ENCODE assay signal across 9 cellular contexts in the genomic region with DNA sequence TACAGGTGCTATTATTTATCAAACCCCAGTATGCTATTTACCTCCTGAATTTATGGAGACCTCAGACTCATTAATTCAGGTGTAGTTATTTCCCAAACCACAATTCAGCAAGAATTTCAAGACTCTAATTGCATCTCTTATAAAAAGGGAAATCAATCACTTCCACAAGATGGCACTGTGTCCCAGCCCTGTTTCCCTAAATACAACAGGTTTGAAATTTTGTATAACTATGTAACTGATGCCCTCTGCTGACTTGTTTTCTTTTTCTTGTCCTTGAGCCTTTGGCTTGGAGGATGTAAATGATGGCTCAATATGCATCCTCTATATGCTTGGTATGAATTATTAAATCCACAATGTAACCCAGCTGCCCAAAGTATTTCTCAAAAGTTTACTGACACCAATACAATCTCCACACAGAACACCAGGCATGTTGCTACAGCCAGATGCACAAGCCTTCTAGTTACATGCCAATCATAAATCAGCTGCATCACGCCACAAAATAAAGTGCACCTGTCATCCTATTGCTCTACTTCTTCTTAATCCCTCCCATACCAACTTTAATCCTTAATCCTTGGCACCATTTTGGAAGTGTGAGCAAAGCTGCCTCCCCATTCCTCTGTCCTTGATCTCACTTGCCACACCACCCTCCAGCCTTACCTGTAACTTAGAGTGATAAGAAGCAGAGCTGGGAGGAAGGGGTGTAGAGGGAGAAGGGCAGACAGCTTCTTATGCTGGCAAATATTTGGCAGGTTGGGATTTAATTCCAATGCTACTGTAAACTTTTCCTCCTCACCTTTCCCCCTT. TPM values are rescaled to one million over a fixed set of nuclear protein-coding genes. Genes with fewer than 3 reads are reported as not detected.
A peak's percentile ranks its signal among the peaks of the same experiment; 100 is the strongest.
DNase-seq lines count a peak whose midpoint lies in the region; ATAC-seq, FAIRE-seq and TF ChIP-seq lines count a peak whose summit lies in the region.
"Had no signal": no experiment of that assay in that cellular context is flagged by ENCODE, and none has a peak within 500 bp of the region (broad histone marks: within the 10 kb centered on the region; RNA-seq: fewer than 3 reads in every experiment).

No MANE protein-coding gene starts in this region.

- 80 to 89% methylated on average over 1 of the region's 1 CpG for WGBS in lung, 2 donors

- TF ChIP-seq CTCF in colonic mucosa (IDR thresholded peaks at IDR 0.05) (peak; percentile 58), lung (IDR thresholded peaks at IDR 0.05; ENCODE audit: control extremely low read depth, extremely low read depth) (peak; percentile 68)

- no peak overlapping the region for H3K9ac ChIP-seq in colonic mucosa (ENCODE audit: low read depth in 2 of 2, low read length in 2 of 2)

- intact Hi-C loops in colonic mucosa (cut with DNase I) = loop anchor here (2.0 kb wide), 1 partner anchor 289 kb away; no protein-coding TSS in a partner anchor

- H3K9me3 ChIP-seq in colonic mucosa = no peaks in the 10 kb centered on the region
- H3K9me3 ChIP-seq in lung (ENCODE audit: control insufficient read depth in 2 of 2, insufficient read depth in 1 of 2, low read length in 1 of 2) = no peaks in the 10 kb centered on the region

- ATAC-seq in lung (ENCODE audit: insufficient read depth, low FRiP score) (no peak), HG02623 (IDR thresholded peaks at IDR 0.05; ENCODE audit: unreplicated experiment) (no peak)

- H3K27me3 ChIP-seq in colonic mucosa = no peaks in the 10 kb centered on the region
- no peaks in the 10 kb centered on the region for H3K27me3 ChIP-seq in lung (ENCODE audit: control insufficient read depth, insufficient read depth)

- H3K4me1 ChIP-seq in colonic mucosa (no peaks in the 10 kb centered on the region), lung (ENCODE audit: control insufficient read depth in 2 of 2, insufficient read depth in 2 of 2, low read length in 2 of 2) (peaks cover 3% of the 10 kb centered on the region in 2 donors)

- H3K4me3 ChIP-seq in colonic mucosa (no peak overlapping the region), lung (no peak overlapping the region)

- H3K36me3 ChIP-seq in colonic mucosa (no peaks in the 10 kb centered on the region), lung (ENCODE audit: control insufficient read depth in 2 of 2, insufficient read depth in 2 of 2, low read length in 2 of 2) (peaks cover 0 to 1% of the 10 kb centered on the region in 2 donors)

- no peak overlapping the region for H3K27ac ChIP-seq in colonic mucosa
- no peak overlapping the region for H3K27ac ChIP-seq in lung (ENCODE audit: low read depth in 1 of 2, low read length in 1 of 2)

- FAIRE-seq in urothelium cell line (lab: Jason Lieb, UNC) = no peak
- FAIRE-seq: frontal cortex had no signal

- peak in 5 of 6 experiments; percentile 26 to 72 (median 59) for DNase-seq in stimulated activated naive CD4-positive, alpha-beta T cell (lab: John Stamatoyannopoulos, UW)
- DNase-seq in stimulated activated naive CD4-positive, alpha-beta T cell treated with Interleukin-2 at 50 U/mL for 16 hours (lab: John Stamatoyannopoulos, UW) = no peak
- peak; percentile 48 for DNase-seq in NCI-H1105 (lab: John Stamatoyannopoulos, UW)
- peak; percentile 49 for DNase-seq in SKM-1 (lab: John Stamatoyannopoulos, UW; ENCODE audit: unreplicated experiment)
- peak; percentile 53 for DNase-seq in colonic mucosa
- DNase-seq in lung (ENCODE audit: low spot score) = no peak
- peak; percentile 61 for DNase-seq in urothelium cell line (ENCODE audit: low spot score)

RNA-seq across cellular contexts. Expression of a gene that starts 9.0 kb away (rescaled TPM):
- total RNA-seq in colonic mucosa (not detected), lung (not detected)
- polyA plus RNA-seq in lung = not detected
- total RNA-seq: frontal cortex had no signal

RNA-seq across cellular contexts. Expression of a gene that starts 14.3 kb away (rescaled TPM):
- total RNA-seq in colonic mucosa = 10 to 100 TPM; 20.5 to 24.1 TPM
- total RNA-seq in lung = 10 to 100 TPM; 17.9 to 26.1 TPM
- polyA plus RNA-seq in lung = 10 to 100 TPM; 20.0 to 21.8 TPM

Comparison
In these comparisons a context has a peak if more than half of its experiments do, and no peak if none do; other contexts are left out.
1. DNase-seq: peak in stimulated activated naive CD4-positive, alpha-beta T cell (5 of 6), NCI-H1105 (single experiment), SKM-1 (single experiment), colonic mucosa (single experiment) and urothelium cell line (single experiment); none in stimulated activated naive CD4-positive, alpha-beta T cell treated with Interleukin-2 at 50 U/mL for 16 hours (single experiment) and lung (single experiment).